ENCODE assay signal across 16 cellular contexts in the genomic region with DNA sequence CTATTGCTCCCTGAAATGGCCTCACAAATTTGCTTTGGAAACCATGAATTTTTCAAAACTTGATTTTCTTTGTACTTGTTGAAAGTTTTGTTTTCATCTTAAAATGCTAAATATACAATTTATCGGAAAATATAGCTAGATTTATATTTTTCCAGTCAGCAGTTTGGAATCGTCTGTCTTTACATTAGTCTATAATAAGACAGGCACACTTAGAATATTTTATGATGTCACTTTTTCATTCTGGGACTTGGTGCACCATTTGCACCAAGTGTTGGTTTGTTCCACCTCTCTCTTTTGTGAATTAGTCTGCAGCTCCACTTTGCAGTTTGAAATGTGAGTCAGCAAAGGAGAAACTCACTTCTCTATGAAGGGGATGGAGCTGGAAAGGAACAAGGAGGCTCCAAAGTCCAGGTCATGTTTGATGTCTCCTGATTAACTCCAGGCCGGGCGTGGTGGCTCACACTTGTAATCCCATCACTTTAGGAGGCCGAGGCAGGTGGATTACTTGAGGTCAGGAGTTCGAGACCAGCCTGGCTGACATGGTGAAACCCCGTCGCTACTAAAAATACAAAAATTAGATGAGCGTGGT.
DNase-seq lines count a peak whose midpoint lies in the region; ATAC-seq and TF ChIP-seq lines count a peak whose summit lies in the region.
"Had no signal": no experiment of that assay in that cellular context is flagged by ENCODE, and none has a peak within 500 bp of the region (broad histone marks: within the 10 kb centered on the region; RNA-seq: fewer than 3 reads in every experiment).

No MANE protein-coding gene starts in this region.

- H3K9me1 ChIP-seq in IMR-90 (ENCODE audit: insufficient read depth, low read length): peaks cover 27% of the 10 kb centered on the region

- no TSS peak for BruUV-seq in IMR-90 (replicated peaks; lab: Mats Ljungman, UMichigan)

- H4K5ac ChIP-seq in IMR-90 (ENCODE audit: low read depth, low read length): no peak overlapping the region; the same call in 1 of the 2 replicates

- 0 out of 4 replicates have a peak overlapping the region, but pooled peaks of 1 of the 2 experiments have one; percentile 96 for H4K8ac ChIP-seq in IMR-90 (ENCODE audit: low read depth in 2 of 2, low read length in 2 of 2)

- H3K27me3 ChIP-seq in IMR-90 (ENCODE audit: control insufficient read depth, insufficient read depth, low read length): no peaks in the 10 kb centered on the region
- no peaks in the 10 kb centered on the region for H3K27me3 ChIP-seq in upper lobe of right lung
- H3K27me3 ChIP-seq in psoas muscle (ENCODE audit: insufficient read depth in 3 of 3, low read length in 2 of 3): no peaks in the 10 kb centered on the region
- H3K27me3 ChIP-seq: left lung, right atrium auricular region had no signal

- no peak overlapping the region for H3K9ac ChIP-seq in IMR-90 (ENCODE audit: low read depth, low read length)
- H3K9ac ChIP-seq: KMS-11 had no signal

- H3K4ac ChIP-seq in IMR-90 (ENCODE audit: low read depth, low read length): peak overlapping the region; percentile 99

- intact Hi-C loops in IMR-90 (cut with micrococcal nuclease) (loop anchor here (2.0 kb wide), 1 partner anchor 55 kb away; no protein-coding TSS in a partner anchor), upper lobe of right lung (cut with DNase I) (no loop called here), psoas muscle (cut with DNase I) (loop anchor here (5.0 kb wide), 2 partner anchors 62 to 67 kb away; a partner anchor contains a TSS)

- DNase-seq in IMR-90: no peak
- DNase-seq in caudate nucleus (lab: John Stamatoyannopoulos, UW): peak in 1 of 61 donors; percentile 7
- peak; percentile 66 for DNase-seq in mucosa of gallbladder (ENCODE audit: low spot score)
- no peak for DNase-seq in C1 segment of cervical spinal cord (lab: John Stamatoyannopoulos, UW)
- DNase-seq in upper lobe of right lung: no peak
- no peak for DNase-seq in psoas muscle
- DNase-seq: activated CD4-positive, CD25-positive, alpha-beta regulatory T cell treated with anti-CD3 and anti-CD28 coated beads, Interleukin-2, amount 50 U/mL, for 72 hours; left lung; NCI-H1105; NCI-H2081 treated with DMSO at 0.1 percent for 48 hours; NCI-H524; RPMI8226 had no signal

- H2AK9ac ChIP-seq in IMR-90 (replicated peaks; ENCODE audit: low read depth, low read length, poor library complexity): no peak overlapping the region

- TF ChIP-seq POLR2A in IMR-90 (IDR thresholded peaks at IDR 0.05; ENCODE audit: low read depth, low read length): no peak

- dilution Hi-C loops in IMR-90 (cut with HindIII; ENCODE audit: low sequenced_read_pairs, unreplicated experiment): no loop called here

- H3K4me3 ChIP-seq in IMR-90 (ENCODE audit: insufficient read depth, low read depth, low read length): no peak overlapping the region
- H3K4me3 ChIP-seq in upper lobe of right lung: no peak overlapping the region
- no peak overlapping the region for H3K4me3 ChIP-seq in psoas muscle
- H3K4me3 ChIP-seq: left lung, right atrium auricular region, thoracic aorta had no signal

- POLR2A ChIA-PET in IMR-90 (lab: Charles Lee; ENCODE audit: unreplicated experiment): no interaction called here

- no peak for TF ChIP-seq RAD21 in IMR-90 (IDR thresholded peaks at IDR 0.05; ENCODE audit: low read length)

- ATAC-seq in IMR-90 (ENCODE audit: low read depth) (no peak), upper lobe of right lung (no peak), psoas muscle (no peak)
- ATAC-seq: left lung had no signal

- H3K36me3 ChIP-seq in IMR-90 (ENCODE audit: control insufficient read depth, insufficient read depth, low read length): no peaks in the 10 kb centered on the region
- H3K36me3 ChIP-seq in upper lobe of right lung: no peaks in the 10 kb centered on the region
- no peaks in the 10 kb centered on the region for H3K36me3 ChIP-seq in psoas muscle (ENCODE audit: insufficient read depth in 1 of 2, low read depth in 1 of 2)
- H3K36me3 ChIP-seq: left lung, right atrium auricular region, thoracic aorta had no signal

- peak overlapping the region; percentile 99; the same call in 2 of the 3 replicates for H2BK15ac ChIP-seq in IMR-90 (ENCODE audit: low read depth, low read length)

- peak overlapping the region; percentile 33; the same call in 1 of the 2 replicates for H2AK5ac ChIP-seq in IMR-90 (ENCODE audit: low read depth, low read length)

- CTCF ChIA-PET in IMR-90 (lab: Yijun Ruan, JAX): interaction anchor here (0.6 to 1.2 kb wide), 2 partner anchors 203 to 214 kb away, joined by 3 to 6 read pairs; no protein-coding TSS in a partner anchor

- no peak overlapping the region for H3K4me2 ChIP-seq in IMR-90 (ENCODE audit: low read depth, low read length)
- H3K4me2 ChIP-seq: KMS-11 had no signal

- in situ Hi-C loops in IMR-90 (cut with MboI; ENCODE audit: low sequenced_read_pairs): no loop called here

- H3K9me3 ChIP-seq in IMR-90 (ENCODE audit: control insufficient read depth, insufficient read depth, low read length): no peaks in the 10 kb centered on the region
- no peaks in the 10 kb centered on the region for H3K9me3 ChIP-seq in upper lobe of right lung
- H3K9me3 ChIP-seq in psoas muscle: no peaks in the 10 kb centered on the region
- H3K9me3 ChIP-seq: left lung, right atrium auricular region, thoracic aorta had no signal

- peak overlapping the region; percentile 99 for H2BK5ac ChIP-seq in IMR-90 (ENCODE audit: low read depth, low read length, poor library complexity, severe bottlenecking)

- peak overlapping the region; percentile 81; the same call in 1 of the 2 replicates for H3K18ac ChIP-seq in IMR-90 (ENCODE audit: low read depth, low read length)

- H3K23ac ChIP-seq in IMR-90 (ENCODE audit: low read depth, low read length): peak overlapping the region; percentile 93; the same call in 1 of the 2 replicates

- 100% methylated on average over 1 of the region's 9 CpGs; no CpG with 5 or more reads in 1 of the 2 experiments for WGBS in IMR-90 (ENCODE audit: extremely low coverage in 2 of 2, insufficient read length in 1 of 2), 2 experiments
- 83 to 88% (median 86%) methylated on average over 9 of the region's 9 CpGs for WGBS in psoas muscle, 3 donors

- H2BK120ac ChIP-seq in IMR-90 (ENCODE audit: low read depth, low read length): peak overlapping the region; percentile 99

- H2AFZ ChIP-seq in IMR-90 (replicated peaks; ENCODE audit: low read length, poor library complexity): no peak overlapping the region

- TF ChIP-seq CTCF in IMR-90 (conservative IDR thresholded peaks at IDR 0.05; ENCODE audit: low read depth, low read length) (no peak), upper lobe of right lung (IDR thresholded peaks at IDR 0.05) (no peak), psoas muscle (IDR thresholded peaks at IDR 0.05) (no peak)

- H2BK20ac ChIP-seq in IMR-90 (ENCODE audit: low read depth, low read length): peak overlapping the region; percentile 98

- H4K91ac ChIP-seq in IMR-90 (ENCODE audit: insufficient read depth, low read depth, low read length): peak overlapping the region; percentile 99

- H3K27ac ChIP-seq in IMR-90 (ENCODE audit: insufficient read depth, low read length) (no peak overlapping the region), caudate nucleus (ENCODE audit: low read depth, low read length) (peak overlapping the region; percentile 99), temporal lobe (ENCODE audit: low read depth, low read length) (peak overlapping the region; percentile 99), upper lobe of right lung (no peak overlapping the region), psoas muscle (no peak overlapping the region)
- H3K27ac ChIP-seq: KMS-11 had no signal

- H3K14ac ChIP-seq in IMR-90 (replicated peaks; ENCODE audit: low read depth, low read length): peak overlapping the region; percentile 80

- no peak overlapping the region for H3K56ac ChIP-seq in IMR-90 (ENCODE audit: extremely low read depth, insufficient read depth, low read length)

- H3K4me1 ChIP-seq in IMR-90 (ENCODE audit: control insufficient read depth, insufficient read depth, low read length) (peaks cover 33% of the 10 kb centered on the region), upper lobe of right lung (peaks cover 23% of the 10 kb centered on the region), psoas muscle (peaks cover 35% of the 10 kb centered on the region)

- peaks cover 22 to 47% of the 10 kb centered on the region in 2 experiments for H3K79me1 ChIP-seq in IMR-90 (ENCODE audit: low read depth in 1 of 2, low read length in 2 of 2)

- no peaks in the 10 kb centered on the region for H4K20me1 ChIP-seq in IMR-90 (ENCODE audit: insufficient read depth, low read length)

TF ChIP-seq in IMR-90, 13 proteins besides CTCF, POLR2A, EP300 and RAD21:
- TF ChIP-seq RFX5 (IDR thresholded peaks at IDR 0.05; ENCODE audit: low read depth, low read length) (no peak), SMC3 (IDR thresholded peaks at IDR 0.05; ENCODE audit: low read depth, low read length) (no peak), RCOR1 (IDR thresholded peaks at IDR 0.05; ENCODE audit: insufficient replicate concordance, low read length) (no peak), FOS (IDR thresholded peaks at IDR 0.05; ENCODE audit: low read depth, low read length) (no peak), MAZ (IDR thresholded peaks at IDR 0.05; ENCODE audit: borderline replicate concordance, low read depth, low read length) (no peak), CEBPB (IDR thresholded peaks at IDR 0.05; ENCODE audit: low read depth, low read length) (no peak), MXI1 (IDR thresholded peaks at IDR 0.05; ENCODE audit: borderline replicate concordance, low read depth, low read length) (no peak), MAFK (IDR thresholded peaks at IDR 0.05; ENCODE audit: low read depth, low read length) (no peak)
- TF ChIP-seq, protein P1, sequence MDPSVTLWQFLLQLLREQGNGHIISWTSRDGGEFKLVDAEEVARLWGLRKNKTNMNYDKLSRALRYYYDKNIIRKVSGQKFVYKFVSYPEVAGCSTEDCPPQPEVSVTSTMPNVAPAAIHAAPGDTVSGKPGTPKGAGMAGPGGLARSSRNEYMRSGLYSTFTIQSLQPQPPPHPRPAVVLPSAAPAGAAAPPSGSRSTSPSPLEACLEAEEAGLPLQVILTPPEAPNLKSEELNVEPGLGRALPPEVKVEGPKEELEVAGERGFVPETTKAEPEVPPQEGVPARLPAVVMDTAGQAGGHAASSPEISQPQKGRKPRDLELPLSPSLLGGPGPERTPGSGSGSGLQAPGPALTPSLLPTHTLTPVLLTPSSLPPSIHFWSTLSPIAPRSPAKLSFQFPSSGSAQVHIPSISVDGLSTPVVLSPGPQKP (IDR thresholded peaks at IDR 0.05; ENCODE audit: borderline replicate concordance, low read depth, low read length): no peak
- TF ChIP-seq, protein P2, sequence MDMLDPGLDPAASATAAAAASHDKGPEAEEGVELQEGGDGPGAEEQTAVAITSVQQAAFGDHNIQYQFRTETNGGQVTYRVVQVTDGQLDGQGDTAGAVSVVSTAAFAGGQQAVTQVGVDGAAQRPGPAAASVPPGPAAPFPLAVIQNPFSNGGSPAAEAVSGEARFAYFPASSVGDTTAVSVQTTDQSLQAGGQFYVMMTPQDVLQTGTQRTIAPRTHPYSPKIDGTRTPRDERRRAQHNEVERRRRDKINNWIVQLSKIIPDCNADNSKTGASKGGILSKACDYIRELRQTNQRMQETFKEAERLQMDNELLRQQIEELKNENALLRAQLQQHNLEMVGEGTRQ (IDR thresholded peaks at IDR 0.05; ENCODE audit: low read depth, low read length): no peak

Comparison
In these comparisons a context has a peak if more than half of its experiments do, and no peak if none do; other contexts are left out.
1. H3K27ac ChIP-seq: peak in caudate nucleus (single experiment) and temporal lobe (single experiment); none in IMR-90 (single experiment), upper lobe of right lung (single experiment) and psoas muscle (single experiment).